40 cellular contexts compared by ENCODE assay signal in the genomic region with DNA sequence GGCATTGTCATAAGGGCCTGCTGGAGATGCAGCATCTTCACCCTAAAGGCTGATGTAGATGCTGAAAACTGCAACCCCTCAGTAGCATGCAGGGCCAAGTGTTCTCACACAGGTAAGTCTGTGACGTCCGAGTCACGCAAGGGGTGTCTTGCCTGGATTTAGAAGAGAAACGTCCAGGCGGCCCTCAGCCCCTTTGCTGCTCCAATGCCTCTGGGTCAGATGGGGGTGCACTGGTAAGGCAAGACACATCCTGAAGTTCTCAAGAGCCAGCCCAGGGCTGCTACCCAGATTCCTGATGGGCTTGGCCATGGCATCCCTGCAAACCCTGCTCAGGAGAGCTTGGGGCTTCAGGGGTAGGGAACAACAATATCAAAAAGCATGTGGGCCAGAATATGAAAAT. TPM values are rescaled to one million over a fixed set of nuclear protein-coding genes. Genes with fewer than 3 reads are reported as not detected.
"Had no signal": no experiment of that assay in that cellular context is flagged by ENCODE, and none has a peak within 500 bp of the region (broad histone marks: within the 10 kb centered on the region; RNA-seq: fewer than 3 reads in every experiment).

No MANE protein-coding gene starts in this region.

- H3K27me3 ChIP-seq: ascending aorta, body of pancreas, brain microvascular endothelial cell, cardiac muscle cell had no signal

- H3K4me1 Mint-ChIP-seq: activated naive CD4-positive, alpha-beta T cell treated with anti-CD3 and anti-CD28 coated beads, Interleukin-2, amount 10 ng/mL, durations not matched to agents 7 days and 5 days; activated naive CD4-positive, alpha-beta T cell treated with anti-CD3 and anti-CD28 coated beads, Interleukin-2, amount 50 U/mL, for 24 hours; activated naive CD8-positive, alpha-beta T cell treated with anti-CD3 and anti-CD28 coated beads for 36 hours; activated naive CD8-positive, alpha-beta T cell treated with anti-CD3 and anti-CD28 coated beads, Interleukin-2, amount 10 ng/mL, durations not matched to agents 7 days and 5 days; activated naive CD8-positive, alpha-beta T cell treated with anti-CD3 and anti-CD28 coated beads, Interleukin-2, amount 50 U/mL, for 24 hours; brain; central memory CD8-positive, alpha-beta T cell had no signal

- H3K4me1 ChIP-seq: adrenal gland, ascending aorta, breast epithelium had no signal

- H3K27ac Mint-ChIP-seq: activated naive CD4-positive, alpha-beta T cell treated with anti-CD3 and anti-CD28 coated beads for 36 hours; activated naive CD4-positive, alpha-beta T cell treated with anti-CD3 and anti-CD28 coated beads, Interleukin-2, amount 10 ng/mL, durations not matched to agents 7 days and 5 days; activated naive CD4-positive, alpha-beta T cell treated with anti-CD3 and anti-CD28 coated beads, Interleukin-2, amount 50 U/mL, for 24 hours; activated naive CD4-positive, alpha-beta T cell treated with anti-CD3 and anti-CD28 coated beads, Interleukin-2, amount 50 U/mL, for 72 hours; activated naive CD8-positive, alpha-beta T cell; activated naive CD8-positive, alpha-beta T cell treated with anti-CD3 and anti-CD28 coated beads for 36 hours; activated naive CD8-positive, alpha-beta T cell treated with anti-CD3 and anti-CD28 coated beads, Interleukin-2, amount 10 ng/mL, durations not matched to agents 7 days and 5 days; activated naive CD8-positive, alpha-beta T cell treated with anti-CD3 and anti-CD28 coated beads, Interleukin-2, amount 50 U/mL, for 24 hours; activated T-cell treated with anti-CD3 and anti-CD28 coated beads, Interleukin-2, amount 50 U/mL, for 24 hours; activated T-cell treated with anti-CD3 and anti-CD28 coated beads, Interleukin-2, amount 50 U/mL, for 72 hours; activated T-helper 1 cell treated with anti-CD3 and anti-CD28 coated beads, Interleukin-12 subunit alpha, Interleukin-12 subunit beta, Interleukin-2, Interleukin-4 antibody, amounts not matched to agents 30 ng/mL and 10 ng/mL and 1 ng/mL, durations not matched to agents 14 hours and 24 hours and 36 hours; activated T-helper 17 cell treated with anti-CD3 and anti-CD28 coated beads, Interleukin-2, amount 50 U/mL, for 72 hours; activated T-helper 2 cell treated with anti-CD3 and anti-CD28 coated beads, Interferon-gamma antibody, Interleukin-2, Interleukin-4, amounts not matched to agents 10 μg/mL and 5 μg/mL and 100 μg/mL, durations not matched to agents 14 hours and 24 hours and 36 hours; brain had no signal

- ATAC-seq: activated naive CD4-positive, alpha-beta T cell treated with anti-CD3 and anti-CD28 coated beads, Interleukin-2, amount 50 U/mL, for 72 hours; activated naive CD8-positive, alpha-beta T cell treated with anti-CD3 and anti-CD28 coated beads, Interleukin-2, amount 50 U/mL, for 24 hours; activated T-cell treated with anti-CD3 and anti-CD28 coated beads, Interleukin-2, amount 50 U/mL, for 4 hours; activated T-cell treated with anti-CD3 and anti-CD28 coated beads, Interleukin-2, amount 50 U/mL, for 72 hours; activated T-helper 17 cell treated with anti-CD3 and anti-CD28 coated beads, Interleukin-2, amount 50 U/mL, for 72 hours; body of pancreas had no signal

- DNase-seq: activated effector memory CD4-positive, alpha-beta T cell treated with anti-CD3 and anti-CD28 coated beads, Interleukin-2, amount 50 U/mL, for 16 hours; activated effector memory CD4-positive, alpha-beta T cell treated with Interleukin-2 at 50 U/mL for 16 hours; activated gamma-delta T cell; activated gamma-delta T cell treated with Interleukin-2 at 50 U/mL for 16 hours; activated naive CD4-positive, alpha-beta T cell; activated naive CD4-positive, alpha-beta T cell treated with anti-CD3 and anti-CD28 coated beads for 36 hours; activated naive CD4-positive, alpha-beta T cell treated with anti-CD3 and anti-CD28 coated beads, Interleukin-2, amount 10 ng/mL, durations not matched to agents 7 days and 5 days; activated naive CD4-positive, alpha-beta T cell treated with anti-CD3 and anti-CD28 coated beads, Interleukin-2, amount 50 U/mL, for 16 hours; activated naive CD4-positive, alpha-beta T cell treated with Interleukin-2 at 50 U/mL for 16 hours; activated naive CD8-positive, alpha-beta T cell treated with anti-CD3 and anti-CD28 coated beads for 36 hours; activated naive CD8-positive, alpha-beta T cell treated with anti-CD3 and anti-CD28 coated beads, Interleukin-2, amount 10 ng/mL, durations not matched to agents 7 days and 5 days; activated naive CD8-positive, alpha-beta T cell treated with anti-CD3 and anti-CD28 coated beads, Interleukin-2, amount 50 U/mL, for 24 hours; activated T-cell treated with anti-CD3 and anti-CD28 coated beads, Interleukin-2, amount 50 U/mL, for 1 hour; activated T-cell treated with anti-CD3 and anti-CD28 coated beads, Interleukin-2, amount 50 U/mL, for 24 hours; activated T-cell treated with anti-CD3 and anti-CD28 coated beads, Interleukin-2, amount 50 U/mL, for 4 hours; activated T-cell treated with anti-CD3 and anti-CD28 coated beads, Interleukin-2, amount 50 U/mL, for 48 hours; activated T-cell treated with anti-CD3 and anti-CD28 coated beads, Interleukin-2, amount 50 U/mL, for 72 hours; adrenal gland; amniotic stem cell; amygdala; anterior cingulate cortex; aorta; body of pancreas; brain microvascular endothelial cell; caudate nucleus; central memory CD4-positive, alpha-beta T cell; cerebellar nuclear complex had no signal

- H3K9me3 ChIP-seq: adrenal gland, ascending aorta, body of pancreas, breast epithelium had no signal

- H3K27ac ChIP-seq: adrenal gland, ascending aorta, brain microvascular endothelial cell, breast epithelium, cardiac muscle cell had no signal

- H3K36me3 Mint-ChIP-seq: activated naive CD4-positive, alpha-beta T cell treated with anti-CD3 and anti-CD28 coated beads, Interleukin-2, amount 10 ng/mL, durations not matched to agents 7 days and 5 days; activated naive CD4-positive, alpha-beta T cell treated with anti-CD3 and anti-CD28 coated beads, Interleukin-2, amount 50 U/mL, for 24 hours; activated naive CD4-positive, alpha-beta T cell treated with anti-CD3 and anti-CD28 coated beads, Interleukin-2, amount 50 U/mL, for 72 hours; activated naive CD8-positive, alpha-beta T cell; activated naive CD8-positive, alpha-beta T cell treated with anti-CD3 and anti-CD28 coated beads for 36 hours; activated naive CD8-positive, alpha-beta T cell treated with anti-CD3 and anti-CD28 coated beads, Interleukin-2, amount 10 ng/mL, durations not matched to agents 7 days and 5 days; brain had no signal

- H3K36me3 ChIP-seq: adrenal gland, ascending aorta, brain microvascular endothelial cell, breast epithelium, cardiac muscle cell had no signal

- H3K9me3 Mint-ChIP-seq: activated naive CD4-positive, alpha-beta T cell treated with anti-CD3 and anti-CD28 coated beads for 36 hours; activated naive CD4-positive, alpha-beta T cell treated with anti-CD3 and anti-CD28 coated beads, Interleukin-2, amount 10 ng/mL, durations not matched to agents 7 days and 5 days; activated naive CD4-positive, alpha-beta T cell treated with anti-CD3 and anti-CD28 coated beads, Interleukin-2, amount 50 U/mL, for 24 hours; activated naive CD4-positive, alpha-beta T cell treated with anti-CD3 and anti-CD28 coated beads, Interleukin-2, amount 50 U/mL, for 72 hours; activated naive CD8-positive, alpha-beta T cell treated with anti-CD3 and anti-CD28 coated beads for 36 hours; activated naive CD8-positive, alpha-beta T cell treated with anti-CD3 and anti-CD28 coated beads, Interleukin-2, amount 10 ng/mL, durations not matched to agents 7 days and 5 days; activated naive CD8-positive, alpha-beta T cell treated with anti-CD3 and anti-CD28 coated beads, Interleukin-2, amount 50 U/mL, for 24 hours; activated T-cell treated with anti-CD3 and anti-CD28 coated beads, Interleukin-2, amount 50 U/mL, for 24 hours; activated T-cell treated with anti-CD3 and anti-CD28 coated beads, Interleukin-2, amount 50 U/mL, for 4 hours; activated T-cell treated with anti-CD3 and anti-CD28 coated beads, Interleukin-2, amount 50 U/mL, for 72 hours; activated T-helper 1 cell treated with anti-CD3 and anti-CD28 coated beads, Interleukin-12 subunit alpha, Interleukin-12 subunit beta, Interleukin-2, Interleukin-4 antibody, amounts not matched to agents 30 ng/mL and 10 ng/mL and 1 ng/mL, durations not matched to agents 14 hours and 24 hours and 36 hours; activated T-helper 17 cell treated with anti-CD3 and anti-CD28 coated beads, Interleukin-2, amount 50 U/mL, for 72 hours; activated T-helper 2 cell treated with anti-CD3 and anti-CD28 coated beads, Interferon-gamma antibody, Interleukin-2, Interleukin-4, amounts not matched to agents 10 μg/mL and 5 μg/mL and 100 μg/mL, durations not matched to agents 14 hours and 24 hours and 36 hours; brain; central memory CD8-positive, alpha-beta T cell had no signal

- H3K4me3 ChIP-seq: adrenal gland, ascending aorta, body of pancreas, breast epithelium, cardiac muscle cell had no signal

- H3K4me3 Mint-ChIP-seq: activated naive CD4-positive, alpha-beta T cell treated with anti-CD3 and anti-CD28 coated beads for 36 hours; activated naive CD4-positive, alpha-beta T cell treated with anti-CD3 and anti-CD28 coated beads, Interleukin-2, amount 10 ng/mL, durations not matched to agents 7 days and 5 days; activated naive CD4-positive, alpha-beta T cell treated with anti-CD3 and anti-CD28 coated beads, Interleukin-2, amount 50 U/mL, for 24 hours; activated naive CD8-positive, alpha-beta T cell; activated naive CD8-positive, alpha-beta T cell treated with anti-CD3 and anti-CD28 coated beads for 36 hours; activated naive CD8-positive, alpha-beta T cell treated with anti-CD3 and anti-CD28 coated beads, Interleukin-2, amount 10 ng/mL, durations not matched to agents 7 days and 5 days; activated naive CD8-positive, alpha-beta T cell treated with anti-CD3 and anti-CD28 coated beads, Interleukin-2, amount 50 U/mL, for 24 hours; activated T-cell treated with anti-CD3 and anti-CD28 coated beads, Interleukin-2, amount 50 U/mL, for 24 hours; activated T-cell treated with anti-CD3 and anti-CD28 coated beads, Interleukin-2, amount 50 U/mL, for 4 hours; activated T-cell treated with anti-CD3 and anti-CD28 coated beads, Interleukin-2, amount 50 U/mL, for 72 hours; activated T-helper 1 cell treated with anti-CD3 and anti-CD28 coated beads, Interleukin-12 subunit alpha, Interleukin-12 subunit beta, Interleukin-2, Interleukin-4 antibody, amounts not matched to agents 30 ng/mL and 10 ng/mL and 1 ng/mL, durations not matched to agents 14 hours and 24 hours and 36 hours; activated T-helper 17 cell treated with anti-CD3 and anti-CD28 coated beads, Interleukin-2, amount 50 U/mL, for 72 hours; brain; central memory CD8-positive, alpha-beta T cell had no signal

RNA-seq across cellular contexts. Expression of gene ONECUT1, which starts 25.4 kb away (rescaled TPM):
- total RNA-seq: activated naive CD4-positive, alpha-beta T cell treated with anti-CD3 and anti-CD28 coated beads for 36 hours; activated naive CD4-positive, alpha-beta T cell treated with anti-CD3 and anti-CD28 coated beads, Interleukin-2, amount 50 U/mL, for 72 hours; activated naive CD8-positive, alpha-beta T cell treated with anti-CD3 and anti-CD28 coated beads for 36 hours; activated naive CD8-positive, alpha-beta T cell treated with anti-CD3 and anti-CD28 coated beads, Interleukin-2, amount 10 ng/mL, durations not matched to agents 7 days and 5 days; activated T-cell treated with anti-CD3 and anti-CD28 coated beads, Interleukin-2, amount 50 U/mL, for 72 hours; activated T-helper 1 cell treated with anti-CD3 and anti-CD28 coated beads, Interleukin-12 subunit alpha, Interleukin-12 subunit beta, Interleukin-2, Interleukin-4 antibody, amounts not matched to agents 30 ng/mL and 10 ng/mL and 1 ng/mL, durations not matched to agents 14 hours and 24 hours and 36 hours; activated T-helper 17 cell treated with anti-CD3 and anti-CD28 coated beads, Interleukin-2, amount 50 U/mL, for 72 hours; activated T-helper 2 cell treated with anti-CD3 and anti-CD28 coated beads, Interferon-gamma antibody, Interleukin-2, Interleukin-4, amounts not matched to agents 10 μg/mL and 5 μg/mL and 100 μg/mL, durations not matched to agents 14 hours and 24 hours and 36 hours; aorta; breast epithelium; bronchial epithelial cell; cardiac septum had no signal
- polyA plus RNA-seq: adrenal gland, aorta, cardiac muscle cell had no signal
